In the genomic region with DNA sequence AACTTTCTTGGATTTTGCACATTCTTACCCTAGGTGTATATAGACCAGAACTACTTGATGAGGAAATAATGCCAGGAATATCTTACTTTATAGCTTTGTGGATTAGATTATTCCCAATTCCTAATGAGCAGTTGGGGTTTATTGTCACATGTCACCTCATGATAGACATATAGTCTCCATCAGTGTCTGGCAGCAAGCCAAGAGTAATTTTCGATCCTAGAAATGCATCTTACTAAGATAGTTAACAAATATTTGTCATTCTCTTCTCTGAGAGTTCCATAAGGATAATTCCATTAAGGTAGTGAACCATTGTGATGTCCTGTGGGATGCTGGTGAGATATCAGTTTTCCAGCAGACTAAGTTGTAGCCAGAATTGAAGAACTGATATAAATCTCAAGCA, we compare ENCODE assay signal across 20 cellular contexts.
"Had no signal": no experiment of that assay in that cellular context is flagged by ENCODE, and none has a peak within 500 bp of the region (broad histone marks: within the 10 kb centered on the region; RNA-seq: fewer than 3 reads in every experiment).

No MANE protein-coding gene starts in this region.

- H3K4me3 ChIP-seq: heart left ventricle, lung, neural progenitor cell, ovary, right atrium auricular region, stomach, thoracic aorta had no signal

- H3K9me3 Mint-ChIP-seq: neural progenitor cell had no signal

- H3K27me3 ChIP-seq: heart left ventricle, neural progenitor cell, ovary, right atrium auricular region, stomach had no signal

- H3K9ac ChIP-seq: neural progenitor cell had no signal

- H3K27ac ChIP-seq: heart left ventricle, neural progenitor cell, ovary, right atrium auricular region, stomach, thoracic aorta had no signal

- H2AFZ ChIP-seq: neural progenitor cell had no signal

- H3K27me3 Mint-ChIP-seq: natural killer cell treated with Interleukin-12 subunit alpha and Interleukin-12 subunit beta and Interleukin-15 and Interleukin-18, amount 100 ng/mL, for 72 hours had no signal

- DNase-seq: effector memory CD4-positive, alpha-beta T cell; heart left ventricle; hippocampal formation; left colon; left ventricle myocardium superior; mesenchymal stem cell; midbrain; nucleus accumbens; ovary; small intestine; stimulated activated CD4-positive, alpha-beta T cell treated with anti-CD3 and anti-CD28 coated beads, Interleukin-12 subunit alpha, Interleukin-12 subunit beta, amount 100 ng/mL, for 4 hours; stimulated activated naive CD4-positive, alpha-beta T cell; stomach; substantia nigra had no signal

- H3K4me2 ChIP-seq: neural progenitor cell had no signal

- H3K36me3 Mint-ChIP-seq: natural killer cell treated with Interleukin-12 subunit alpha and Interleukin-12 subunit beta and Interleukin-15 and Interleukin-18, amount 100 ng/mL, for 72 hours; type B pancreatic cell had no signal

- H3K36me3 ChIP-seq: heart left ventricle, neural progenitor cell, ovary, right atrium auricular region, stomach, thoracic aorta had no signal

- H3K4me3 Mint-ChIP-seq: natural killer cell treated with Interleukin-12 subunit alpha and Interleukin-12 subunit beta and Interleukin-15 and Interleukin-18, amount 100 ng/mL, for 72 hours; neural progenitor cell; type B pancreatic cell had no signal

- H3K9me3 ChIP-seq: heart left ventricle, ovary, right atrium auricular region, stomach, thoracic aorta had no signal

- H3K27ac Mint-ChIP-seq: natural killer cell treated with Interleukin-12 subunit alpha and Interleukin-12 subunit beta and Interleukin-15 and Interleukin-18, amount 100 ng/mL, for 72 hours; neural progenitor cell; type B pancreatic cell had no signal

- H3K4me1 ChIP-seq: heart left ventricle, neural progenitor cell, right atrium auricular region, stomach had no signal
